Comparison of ENCODE assay signal across 15 cellular contexts in genomic region chr1:45337630-45338320, GRCh38. TPM values are rescaled to one million over a fixed set of nuclear protein-coding genes. Genes with fewer than 3 reads are reported as not detected.
A peak's percentile ranks its signal among the peaks of the same experiment; 100 is the strongest.
DNase-seq lines count a peak whose midpoint lies in the region; ATAC-seq and TF ChIP-seq lines count a peak whose summit lies in the region.
"Had no signal": no experiment of that assay in that cellular context is flagged by ENCODE, and none has a peak within 500 bp of the region (broad histone marks: within the 10 kb centered on the region; RNA-seq: fewer than 3 reads in every experiment).

No MANE protein-coding gene starts in this region.

- H3K9me3 ChIP-seq in CD4-positive, alpha-beta memory T cell (ENCODE audit: control insufficient read depth in 1 of 2, low read length in 2 of 2) = no peaks in the 10 kb centered on the region
- no peaks in the 10 kb centered on the region for H3K9me3 ChIP-seq in naive thymus-derived CD4-positive, alpha-beta T cell (ENCODE audit: control insufficient read depth in 2 of 3, low read length in 3 of 3)
- H3K9me3 ChIP-seq: sigmoid colon, stomach had no signal

- H3K79me2 ChIP-seq in GM23338 (replicated peaks; ENCODE audit: insufficient read depth) = peaks cover 43% of the 10 kb centered on the region

- 0 out of 2 replicates have a peak, but pooled peaks cover 9% of the 10 kb centered on the region for H4K20me1 ChIP-seq in GM23338 (replicated peaks; ENCODE audit: insufficient read depth)

- H3K36me3 ChIP-seq in CD4-positive, alpha-beta memory T cell (ENCODE audit: insufficient read depth, low read length) = peaks cover 16% of the 10 kb centered on the region
- H3K36me3 ChIP-seq in GM23338 (ENCODE audit: insufficient read depth) = no peaks in the 10 kb centered on the region; the same call in none of the 2 replicates
- H3K36me3 ChIP-seq in naive thymus-derived CD4-positive, alpha-beta T cell (ENCODE audit: control insufficient read depth in 2 of 3, insufficient read depth in 3 of 3, low read length in 3 of 3) = peaks cover 0 to 37% (median 16%) of the 10 kb centered on the region in 3 experiments

- no peak for TF ChIP-seq CTCF in GM23338 (conservative IDR thresholded peaks at IDR 0.05; ENCODE audit: low read depth in 2 of 2)

- POLR2A ChIA-PET in CD4-positive, alpha-beta memory T cell (lab: Charles Lee; ENCODE audit: partially characterized antibody) = interaction anchor here (0.8 to 3.9 kb wide), 6 partner anchors 10 to 327 kb away, joined by 3 to 130 read pairs (median 16); partner anchors contain the start of genes HECTD3, HPDL and NASP
- POLR2A ChIA-PET in naive thymus-derived CD4-positive, alpha-beta T cell (lab: Charles Lee) = interaction anchor here (0.6 to 5.5 kb wide), 5 partner anchors 11 to 616 kb away, joined by 4 to 85 read pairs (median 7); partner anchors contain the start of gene HPDL

- intact Hi-C loops in CD4-positive, alpha-beta memory T cell (cut with micrococcal nuclease) = no loop called here
- intact Hi-C loops in naive thymus-derived CD4-positive, alpha-beta T cell (cut with micrococcal nuclease) = no loop called here

- peak overlapping the region in 4 of 7 donors; percentile 38 to 99 (median 72) for H3K27ac Mint-ChIP-seq in CD4-positive, alpha-beta memory T cell
- H3K27ac Mint-ChIP-seq in GM23338 = no peak overlapping the region; the same call in 1 of the 2 replicates
- peak overlapping the region; percentile 99 for H3K27ac Mint-ChIP-seq in activated T-helper 17 cell treated with anti-CD3 and anti-CD28 coated beads, Interleukin-2, amount 50 U/mL, for 72 hours
- H3K27ac Mint-ChIP-seq in naive thymus-derived CD4-positive, alpha-beta T cell = peak overlapping the region in 5 of 9 donors; percentile 23 to 99 (median 59)

- no peak overlapping the region for H3K27ac ChIP-seq in CD4-positive, alpha-beta memory T cell (ENCODE audit: low read depth, low read length)
- 0 out of 2 replicates have a peak overlapping the region, but pooled peaks have one; percentile 66 for H3K27ac ChIP-seq in GM23338 (ENCODE audit: low read depth)
- H3K27ac ChIP-seq in naive thymus-derived CD4-positive, alpha-beta T cell (ENCODE audit: low read depth, low read length) = no peak overlapping the region

- 0 out of 2 replicates have a peak, but pooled peaks cover 11% of the 10 kb centered on the region for H3F3A ChIP-seq in GM23338 (replicated peaks; ENCODE audit: low read depth)

- H2AFZ ChIP-seq in GM23338 = no peak overlapping the region

- no peaks in the 10 kb centered on the region for H3K9me2 ChIP-seq in GM23338 (ENCODE audit: insufficient read depth)

- ATAC-seq in GM23338 = no peak
- ATAC-seq in activated T-helper 17 cell treated with anti-CD3 and anti-CD28 coated beads, Interleukin-2, amount 50 U/mL, for 72 hours (replicated peaks) = no peak
- no peak for ATAC-seq in naive thymus-derived CD4-positive, alpha-beta T cell
- no peak for ATAC-seq in HG03135 (IDR thresholded peaks at IDR 0.05; ENCODE audit: unreplicated experiment)
- ATAC-seq in HG02981 (IDR thresholded peaks at IDR 0.05; ENCODE audit: unreplicated experiment) = no peak
- ATAC-seq: left colon, SK-N-SH treated with all-trans-retinoic acid at 6 μM for 48 hours had no signal

- no peaks in the 10 kb centered on the region for H3K27me3 ChIP-seq in CD4-positive, alpha-beta memory T cell (ENCODE audit: insufficient read depth, low read length)
- H3K27me3 ChIP-seq in GM23338 (ENCODE audit: insufficient read depth) = no peaks in the 10 kb centered on the region
- H3K27me3 ChIP-seq in naive thymus-derived CD4-positive, alpha-beta T cell (ENCODE audit: control insufficient read depth in 2 of 2, insufficient read depth in 2 of 2, low read length in 2 of 2) = no peaks in the 10 kb centered on the region
- H3K27me3 ChIP-seq: sigmoid colon, stomach had no signal

- peaks cover 42% of the 10 kb centered on the region for H3K4me1 ChIP-seq in CD4-positive, alpha-beta memory T cell (ENCODE audit: insufficient read depth, low read length)
- peaks cover 21% of the 10 kb centered on the region for H3K4me1 ChIP-seq in GM23338 (ENCODE audit: insufficient read depth)
- peaks cover 31 to 37% of the 10 kb centered on the region in 2 donors for H3K4me1 ChIP-seq in naive thymus-derived CD4-positive, alpha-beta T cell (ENCODE audit: control insufficient read depth in 2 of 2, insufficient read depth in 2 of 2, low read length in 2 of 2)

- H3K4me2 ChIP-seq in GM23338 = no peak overlapping the region

- H3K4me3 ChIP-seq in CD4-positive, alpha-beta memory T cell (ENCODE audit: low read length in 2 of 2) = no peak overlapping the region
- no peak overlapping the region for H3K4me3 ChIP-seq in GM23338
- no peak overlapping the region for H3K4me3 ChIP-seq in naive thymus-derived CD4-positive, alpha-beta T cell (ENCODE audit: low read length)
- H3K4me3 ChIP-seq: sigmoid colon had no signal

- CTCF ChIA-PET in CD4-positive, alpha-beta memory T cell (lab: Charles Lee; ENCODE audit: partially characterized antibody) = interaction anchor here (2.9 to 4.9 kb wide), 2 partner anchors 34 to 155 kb away, joined by 8 to 66 read pairs; partner anchors contain the start of gene TESK2
- CTCF ChIA-PET in naive thymus-derived CD4-positive, alpha-beta T cell (lab: Charles Lee) = no interaction called here

- H3K36me3 Mint-ChIP-seq in CD4-positive, alpha-beta memory T cell = peaks cover 17 to 43% of the 10 kb centered on the region in 2 donors
- peaks cover 53% of the 10 kb centered on the region for H3K36me3 Mint-ChIP-seq in GM23338 (ENCODE audit: low read depth)
- H3K36me3 Mint-ChIP-seq in activated T-helper 17 cell treated with anti-CD3 and anti-CD28 coated beads, Interleukin-2, amount 50 U/mL, for 72 hours (ENCODE audit: low read depth) = peaks cover 36% of the 10 kb centered on the region
- peaks cover 4 to 34% (median 15%) of the 10 kb centered on the region in 5 donors for H3K36me3 Mint-ChIP-seq in naive thymus-derived CD4-positive, alpha-beta T cell

- no peak for DNase-seq in CD4-positive, alpha-beta memory T cell
- no peak for DNase-seq in GM23338 (ENCODE audit: low spot score)
- DNase-seq in naive thymus-derived CD4-positive, alpha-beta T cell = no peak
- DNase-seq in stimulated activated CD4-positive, alpha-beta T cell treated with anti-CD3 and anti-CD28 coated beads, Interleukin-2, amount 100 ng/mL, for 24 hours = no peak
- DNase-seq: activated CD4-positive, CD25-positive, alpha-beta regulatory T cell; activated effector memory CD4-positive, alpha-beta T cell treated with anti-CD3 and anti-CD28 coated beads, Interleukin-2, amount 50 U/mL, for 16 hours; NCI-H1048; sigmoid colon; stomach had no signal

- H3K4me3 Mint-ChIP-seq in CD4-positive, alpha-beta memory T cell = peak overlapping the region in 7 of 8 donors; percentile 12 to 99 (median 57)
- H3K4me3 Mint-ChIP-seq in GM23338 = peak overlapping the region; percentile 99
- H3K4me3 Mint-ChIP-seq in activated T-helper 17 cell treated with anti-CD3 and anti-CD28 coated beads, Interleukin-2, amount 50 U/mL, for 72 hours = peak overlapping the region; percentile 98
- H3K4me3 Mint-ChIP-seq in naive thymus-derived CD4-positive, alpha-beta T cell = peak overlapping the region in 7 of 10 donors; percentile 44 to 100 (median 98)

- H3K9me3 Mint-ChIP-seq in CD4-positive, alpha-beta memory T cell = peaks cover 0 to 2% (median 0%) of the 10 kb centered on the region in 8 donors
- no peaks in the 10 kb centered on the region for H3K9me3 Mint-ChIP-seq in GM23338
- H3K9me3 Mint-ChIP-seq in activated T-helper 17 cell treated with anti-CD3 and anti-CD28 coated beads, Interleukin-2, amount 50 U/mL, for 72 hours = no peaks in the 10 kb centered on the region
- H3K9me3 Mint-ChIP-seq in naive thymus-derived CD4-positive, alpha-beta T cell = no peaks in the 10 kb centered on the region

- peaks cover 38 to 78% (median 58%) of the 10 kb centered on the region in 4 donors for H3K4me1 Mint-ChIP-seq in CD4-positive, alpha-beta memory T cell
- peaks cover 36% of the 10 kb centered on the region for H3K4me1 Mint-ChIP-seq in GM23338
- H3K4me1 Mint-ChIP-seq in activated T-helper 17 cell treated with anti-CD3 and anti-CD28 coated beads, Interleukin-2, amount 50 U/mL, for 72 hours = peaks cover 17% of the 10 kb centered on the region
- H3K4me1 Mint-ChIP-seq in naive thymus-derived CD4-positive, alpha-beta T cell = peaks cover 33 to 79% (median 69%) of the 10 kb centered on the region in 7 donors

- H3K27me3 Mint-ChIP-seq in CD4-positive, alpha-beta memory T cell = no peaks in the 10 kb centered on the region
- peaks cover 2% of the 10 kb centered on the region for H3K27me3 Mint-ChIP-seq in GM23338 (ENCODE audit: insufficient read depth, low read depth, poor library complexity)
- no peaks in the 10 kb centered on the region for H3K27me3 Mint-ChIP-seq in activated T-helper 17 cell treated with anti-CD3 and anti-CD28 coated beads, Interleukin-2, amount 50 U/mL, for 72 hours
- H3K27me3 Mint-ChIP-seq in naive thymus-derived CD4-positive, alpha-beta T cell = no peaks in the 10 kb centered on the region

TF ChIP-seq in GM23338, 12 proteins besides CTCF, POLR2A, EP300 and RAD21 (continues in another document):
- no peak for TF ChIP-seq ZNF114 (CRISPR knock-in tag; IDR thresholded peaks at IDR 0.05)

RNA-seq across cellular contexts. Expression of gene TOE1, which starts 2.2 kb away (rescaled TPM):
- 10 to 100 TPM; 18.2 to 18.9 TPM for total RNA-seq in CD4-positive, alpha-beta memory T cell
- polyA plus RNA-seq in CD4-positive, alpha-beta memory T cell = 10 to 100 TPM in 1 of 2 donors, 1 to 10 TPM in 1; 6.1 to 13.5 TPM
- 18.4 and 22.4 TPM in 2 replicates for total RNA-seq in GM23338 (2014; rRNA removed; shearing (Covaris generic))
- 7.7 and 9.1 TPM in 2 replicates for polyA plus RNA-seq in GM23338 (2016; fragmentation: Nextera tagmentation; extraction: Ambion mirVana)
- total RNA-seq in activated T-helper 17 cell treated with anti-CD3 and anti-CD28 coated beads, Interleukin-2, amount 50 U/mL, for 72 hours = 10 to 100 TPM; 23.2 to 35.8 TPM
- total RNA-seq in naive thymus-derived CD4-positive, alpha-beta T cell = 10 to 100 TPM; 20.6 to 53.3 (median 25.7) TPM
- polyA plus RNA-seq in naive thymus-derived CD4-positive, alpha-beta T cell = 10 to 100 TPM; 16.7 to 20.5 TPM

RNA-seq across cellular contexts. Expression of gene MUTYH, which starts 2.5 kb away (rescaled TPM):
- 10 to 100 TPM; 70.0 to 72.1 TPM for total RNA-seq in CD4-positive, alpha-beta memory T cell
- 10 to 100 TPM; 24.0 to 26.1 TPM for polyA plus RNA-seq in CD4-positive, alpha-beta memory T cell
- 63.6 and 67.4 TPM in 2 replicates for total RNA-seq in GM23338 (2014; rRNA removed; shearing (Covaris generic))
- 47.9 and 52.8 TPM in 2 replicates for polyA plus RNA-seq in GM23338 (2016; fragmentation: Nextera tagmentation; extraction: Ambion mirVana)
- total RNA-seq in activated T-helper 17 cell treated with anti-CD3 and anti-CD28 coated beads, Interleukin-2, amount 50 U/mL, for 72 hours = 10 to 100 TPM; 23.5 to 35.4 TPM
- total RNA-seq in naive thymus-derived CD4-positive, alpha-beta T cell = 10 to 100 TPM; 56.7 to 85.4 (median 67.7) TPM
- 10 to 100 TPM; 17.7 to 31.5 TPM for polyA plus RNA-seq in naive thymus-derived CD4-positive, alpha-beta T cell

RNA-seq across cellular contexts. Expression of gene HPDL, which starts 11.1 kb away (rescaled TPM):
- total RNA-seq in CD4-positive, alpha-beta memory T cell = under 1 TPM; 0.19 to 0.32 TPM
- polyA plus RNA-seq in CD4-positive, alpha-beta memory T cell = under 1 TPM; 0.30 to 0.78 TPM
- 60.7 and 82.1 TPM in 2 replicates for total RNA-seq in GM23338 (2014; rRNA removed; shearing (Covaris generic))
- 36.5 and 39.6 TPM in 2 replicates for polyA plus RNA-seq in GM23338 (2016; fragmentation: Nextera tagmentation; extraction: Ambion mirVana)
- total RNA-seq in activated T-helper 17 cell treated with anti-CD3 and anti-CD28 coated beads, Interleukin-2, amount 50 U/mL, for 72 hours = 10 to 100 TPM in 1 of 2 donors, 1 to 10 TPM in 1; 4.5 to 22.6 TPM
- total RNA-seq in naive thymus-derived CD4-positive, alpha-beta T cell = 1 to 10 TPM in 1 of 5 experiments, under 1 TPM in 4; 0.32 to 6.7 (median 0.68) TPM
- 1 to 10 TPM in 1 of 2 donors, under 1 TPM in 1; 0.69 to 1.0 TPM for polyA plus RNA-seq in naive thymus-derived CD4-positive, alpha-beta T cell
- total RNA-seq: cardiac septum had no signal
